Comparison of ENCODE assay signal across 11 cellular contexts in genomic region chr3:150238043-150238802, GRCh38.
DNase-seq lines count a peak whose midpoint lies in the region; ATAC-seq and TF ChIP-seq lines count a peak whose summit lies in the region.
"Had no signal": no experiment of that assay in that cellular context is flagged by ENCODE, and none has a peak within 500 bp of the region (broad histone marks: within the 10 kb centered on the region; RNA-seq: fewer than 3 reads in every experiment).

No MANE protein-coding gene starts in this region.

- H3K4me1 ChIP-seq in stomach smooth muscle (ENCODE audit: control insufficient read depth, insufficient read depth, low read length), result peaks cover 50% of the 10 kb centered on the region
- H3K4me1 ChIP-seq: HAP-1 had no signal

- no peaks in the 10 kb centered on the region for H3K27me3 ChIP-seq in stomach smooth muscle (ENCODE audit: control insufficient read depth in 1 of 2, insufficient read depth in 2 of 2, low read length in 2 of 2)

- H3K27ac ChIP-seq in VCaP (peak overlapping the region; percentile 99), stomach smooth muscle (ENCODE audit: low read length) (peak overlapping the region; percentile 80)

- ATAC-seq in HG03159 (IDR thresholded peaks at IDR 0.05; ENCODE audit: unreplicated experiment) (no peak), GM21825 (IDR thresholded peaks at IDR 0.05; ENCODE audit: unreplicated experiment) (no peak)

- peak overlapping the region in 1 of 2 donors; percentile 41 for H3K4me3 ChIP-seq in stomach smooth muscle (ENCODE audit: low read length in 2 of 2)
- H3K4me3 ChIP-seq: HAP-1 had no signal

- no peak for TF ChIP-seq CTCF in VCaP (conservative IDR thresholded peaks at IDR 0.05)

- H3K9me3 ChIP-seq in stomach smooth muscle (ENCODE audit: control insufficient read depth in 2 of 2, low read length in 2 of 2), result no peaks in the 10 kb centered on the region
- H3K9me3 ChIP-seq: HAP-1 had no signal

- peak; percentile 26 for DNase-seq in NCI-H2171 treated with DMSO at 0.1 percent for 48 hours (lab: John Stamatoyannopoulos, UW)
- DNase-seq in NCI-H2171 (lab: John Stamatoyannopoulos, UW), result no peak
- DNase-seq in kidney tubule cell (ENCODE audit: low spot score), result peak; percentile 39
- no peak for DNase-seq in NCI-H187 (lab: John Stamatoyannopoulos, UW)
- DNase-seq: Karpas-422; stimulated activated CD4-positive, alpha-beta T cell treated with anti-CD3 and anti-CD28 coated beads, Interleukin-4, amount 100 ng/mL, for 1 hour had no signal

- H3K36me3 ChIP-seq in stomach smooth muscle (ENCODE audit: control insufficient read depth in 2 of 2, insufficient read depth in 2 of 2, low read length in 2 of 2), result no peaks in the 10 kb centered on the region
- H3K36me3 ChIP-seq: HAP-1 had no signal

- peak overlapping the region in 1 of 2 donors; percentile 12 for H3K9ac ChIP-seq in stomach smooth muscle (ENCODE audit: low read length in 2 of 2)

Comparison
In these comparisons a context has a peak if more than half of its experiments do, and no peak if none do; other contexts are left out.
1. DNase-seq: peak in NCI-H2171 treated with DMSO at 0.1 percent for 48 hours (single experiment) and kidney tubule cell (single experiment); none in NCI-H2171 (single experiment) and NCI-H187 (0 of 2).